9 cellular contexts compared by ENCODE assay signal in genomic region chr1:16324456-16324890, GRCh38. TPM values are rescaled to one million over a fixed set of nuclear protein-coding genes. Genes with fewer than 3 reads are reported as not detected.
DNase-seq lines count a peak whose midpoint lies in the region; ATAC-seq and TF ChIP-seq lines count a peak whose summit lies in the region.
"Had no signal": no experiment of that assay in that cellular context is flagged by ENCODE, and none has a peak within 500 bp of the region (broad histone marks: within the 10 kb centered on the region; RNA-seq: fewer than 3 reads in every experiment).

No MANE protein-coding gene starts in this region.

- H3K27me3 ChIP-seq in IMR-90 (ENCODE audit: control insufficient read depth, insufficient read depth, low read length) (no peaks in the 10 kb centered on the region), lower lobe of right lung (ENCODE audit: low read depth) (no peaks in the 10 kb centered on the region), BE2C (no peaks in the 10 kb centered on the region)

- H3K9me3 ChIP-seq in IMR-90 (ENCODE audit: control insufficient read depth, insufficient read depth, low read length) (no peaks in the 10 kb centered on the region), lower lobe of right lung (no peaks in the 10 kb centered on the region), BE2C (no peaks in the 10 kb centered on the region)

- H3K9me1 ChIP-seq in IMR-90 (ENCODE audit: insufficient read depth, low read length): peaks cover 14% of the 10 kb centered on the region; the same call in 1 of the 2 replicates

- peak; percentile 93 for ATAC-seq in IMR-90 (ENCODE audit: low read depth)
- ATAC-seq in lower lobe of right lung: peak; percentile 78 to 88
- ATAC-seq in GM19463 (IDR thresholded peaks at IDR 0.05; ENCODE audit: unreplicated experiment): no peak
- ATAC-seq in HG02642 (IDR thresholded peaks at IDR 0.05; ENCODE audit: poor library complexity, unreplicated experiment): no peak

- H3K18ac ChIP-seq in IMR-90 (ENCODE audit: low read depth, low read length): no peak overlapping the region

- no peak overlapping the region for H2AK5ac ChIP-seq in IMR-90 (ENCODE audit: low read depth, low read length)

- H2AFZ ChIP-seq in IMR-90 (replicated peaks; ENCODE audit: low read length, poor library complexity): no peak overlapping the region

- TF ChIP-seq RAD21 in IMR-90 (IDR thresholded peaks at IDR 0.05; ENCODE audit: low read length): no peak

- no peak overlapping the region for H4K8ac ChIP-seq in IMR-90 (ENCODE audit: low read depth in 2 of 2, low read length in 2 of 2)

- DNase-seq in AG09309 (ENCODE audit: low read depth): peak; percentile 41
- peak; percentile 87 for DNase-seq in IMR-90
- peak; percentile 77 to 79 for DNase-seq in cardiac fibroblast (ENCODE audit: low read depth in 2 of 2)
- DNase-seq in lower lobe of right lung: no peak
- DNase-seq in BE2C: no peak
- DNase-seq in posterior vena cava (ENCODE audit: low spot score): no peak
- DNase-seq: H7 had no signal

- no peak overlapping the region for H3K4me2 ChIP-seq in IMR-90 (ENCODE audit: low read depth, low read length)

- H4K5ac ChIP-seq in IMR-90 (ENCODE audit: low read depth, low read length): no peak overlapping the region

- H3K23ac ChIP-seq in IMR-90 (ENCODE audit: low read depth, low read length): no peak overlapping the region

- no peak overlapping the region for H4K91ac ChIP-seq in IMR-90 (ENCODE audit: insufficient read depth, low read depth, low read length)

- no peak overlapping the region for H2AK9ac ChIP-seq in IMR-90 (replicated peaks; ENCODE audit: low read depth, low read length, poor library complexity)

- dilution Hi-C loops in IMR-90 (cut with HindIII; ENCODE audit: low sequenced_read_pairs, unreplicated experiment): no loop called here

- H3K56ac ChIP-seq in IMR-90 (ENCODE audit: extremely low read depth, insufficient read depth, low read length): no peak overlapping the region

- H3K9ac ChIP-seq in IMR-90 (ENCODE audit: low read depth, low read length): no peak overlapping the region

- in situ Hi-C loops in IMR-90 (cut with MboI; ENCODE audit: low sequenced_read_pairs): no loop called here

- H3K79me1 ChIP-seq in IMR-90 (ENCODE audit: low read depth in 1 of 2, low read length in 2 of 2): peaks cover 23 to 70% of the 10 kb centered on the region in 2 experiments; a peak in 3 of 4 replicates

- no peak overlapping the region for H2BK15ac ChIP-seq in IMR-90 (ENCODE audit: low read depth, low read length)

- H3K27ac ChIP-seq in IMR-90 (ENCODE audit: insufficient read depth, low read length) (no peak overlapping the region), lower lobe of right lung (no peak overlapping the region)

- peaks cover 4% of the 10 kb centered on the region for H3K4me1 ChIP-seq in IMR-90 (ENCODE audit: control insufficient read depth, insufficient read depth, low read length)
- H3K4me1 ChIP-seq in lower lobe of right lung: peaks cover 17% of the 10 kb centered on the region
- no peaks in the 10 kb centered on the region for H3K4me1 ChIP-seq in BE2C

- no peak overlapping the region for H2BK20ac ChIP-seq in IMR-90 (ENCODE audit: low read depth, low read length)

- no peak for TF ChIP-seq POLR2A in IMR-90 (IDR thresholded peaks at IDR 0.05; ENCODE audit: low read depth, low read length)

- H4K20me1 ChIP-seq in IMR-90 (ENCODE audit: insufficient read depth, low read length): peaks cover 62% of the 10 kb centered on the region

- H3K36me3 ChIP-seq in IMR-90 (ENCODE audit: control insufficient read depth, insufficient read depth, low read length) (no peaks in the 10 kb centered on the region), lower lobe of right lung (peaks cover 5% of the 10 kb centered on the region), BE2C (no peaks in the 10 kb centered on the region)

- H3K4me3 ChIP-seq in AG09309 (ENCODE audit: control insufficient read depth, low read depth, low read length) (no peak overlapping the region), IMR-90 (ENCODE audit: insufficient read depth, low read depth, low read length) (no peak overlapping the region), cardiac fibroblast (replicated peaks in 1 of 2; ENCODE audit: low read depth in 2 of 2, low read length in 2 of 2) (no peak overlapping the region), lower lobe of right lung (no peak overlapping the region), BE2C (ENCODE audit: low read depth, low read length) (no peak overlapping the region)

- H3K4ac ChIP-seq in IMR-90 (ENCODE audit: low read depth, low read length): no peak overlapping the region

- CTCF ChIA-PET in IMR-90 (lab: Yijun Ruan, JAX): interaction anchor here (1.0 kb wide), 1 partner anchor 39 kb away, joined by 8 read pairs; no protein-coding TSS in a partner anchor

- no peak overlapping the region for H3K14ac ChIP-seq in IMR-90 (replicated peaks; ENCODE audit: low read depth, low read length)

- H2BK5ac ChIP-seq in IMR-90 (ENCODE audit: low read depth, low read length, poor library complexity, severe bottlenecking): no peak overlapping the region

- POLR2A ChIA-PET in IMR-90 (lab: Charles Lee; ENCODE audit: unreplicated experiment): no interaction called here

- H2BK120ac ChIP-seq in IMR-90 (ENCODE audit: low read depth, low read length): no peak overlapping the region

- no peak for TF ChIP-seq CTCF in AG09309 (IDR thresholded peaks at IDR 0.05; ENCODE audit: control insufficient read depth, insufficient read depth, low read depth, low read length, missing control alignments)
- no peak for TF ChIP-seq CTCF in IMR-90 (conservative IDR thresholded peaks at IDR 0.05; ENCODE audit: low read depth, low read length)
- no peak for TF ChIP-seq CTCF in cardiac fibroblast (IDR thresholded peaks at IDR 0.05; ENCODE audit: low read depth, low read length)
- TF ChIP-seq CTCF in lower lobe of right lung (IDR thresholded peaks at IDR 0.05): no peak
- no peak for TF ChIP-seq CTCF in BE2C (IDR thresholded peaks at IDR 0.05; ENCODE audit: low read depth, low read length)

- WGBS in IMR-90 (ENCODE audit: extremely low coverage in 2 of 2, insufficient read length in 1 of 2), 2 experiments: 89% methylated on average over 3 of the region's 6 CpGs; no CpG with 5 or more reads in 1 of the 2 experiments

- BruUV-seq in IMR-90 (replicated peaks; lab: Mats Ljungman, UMichigan): no TSS peak

- intact Hi-C loops in IMR-90 (cut with micrococcal nuclease): no loop called here
- intact Hi-C loops in lower lobe of right lung (cut with DNase I): no loop called here
- intact Hi-C loops in posterior vena cava (cut with DNase I): no loop called here

TF ChIP-seq in IMR-90, 13 proteins besides CTCF, POLR2A, EP300 and RAD21:
- TF ChIP-seq CEBPB (IDR thresholded peaks at IDR 0.05; ENCODE audit: low read depth, low read length): no peak
- no peak for TF ChIP-seq SMC3 (IDR thresholded peaks at IDR 0.05; ENCODE audit: low read depth, low read length)
- 0 out of 2 replicates have a peak, but pooled peaks have one; percentile 10 for TF ChIP-seq MAFK (IDR thresholded peaks at IDR 0.05; ENCODE audit: low read depth, low read length)
- peak; percentile 72; the same call in 1 of the 2 replicates for TF ChIP-seq FOS (IDR thresholded peaks at IDR 0.05; ENCODE audit: low read depth, low read length)
- no peak for TF ChIP-seq MAZ (IDR thresholded peaks at IDR 0.05; ENCODE audit: borderline replicate concordance, low read depth, low read length)

RNA-seq across cellular contexts. Expression of gene FBXO42, which starts 27.8 kb away (rescaled TPM):
- total RNA-seq in IMR-90 (2012; rRNA removed) (11.4 and 12.0 TPM in 2 replicates), lower lobe of right lung (21.5 TPM), posterior vena cava (10 to 100 TPM; 17.8 to 20.8 TPM)
- polyA plus RNA-seq in IMR-90 (2012; rRNA removed): 18.8 and 19.6 TPM in 2 replicates
- polyA plus RNA-seq in IMR-90 (2012; cell fraction: cytosol; rRNA removed): 14.5 and 15.0 TPM in 2 replicates
- 24.6 and 26.4 TPM in 2 replicates for polyA plus RNA-seq in IMR-90 (2012; cell fraction: nucleus; rRNA removed; ENCODE audit: low replicate concordance)
- polyA plus RNA-seq in BE2C (2012; ENCODE audit: insufficient read depth, insufficient read length, low read depth): 11.8 TPM

RNA-seq across cellular contexts. Expression of gene SZRD1, which starts 42.6 kb away (rescaled TPM):
- total RNA-seq in IMR-90 (2012; rRNA removed): 104 and 119 TPM in 2 replicates
- 140 and 149 TPM in 2 replicates for polyA plus RNA-seq in IMR-90 (2012; rRNA removed)
- polyA plus RNA-seq in IMR-90 (2012; cell fraction: cytosol; rRNA removed): 98.0 and 110 TPM in 2 replicates
- 71.0 and 75.7 TPM in 2 replicates for polyA plus RNA-seq in IMR-90 (2012; cell fraction: nucleus; rRNA removed; ENCODE audit: low replicate concordance)
- total RNA-seq in lower lobe of right lung: 111 TPM
- 174 TPM for polyA plus RNA-seq in BE2C (2012; ENCODE audit: insufficient read depth, insufficient read length, low read depth)
- 100 to 1,000 TPM; 115 to 167 TPM for total RNA-seq in posterior vena cava

Comparison
In these comparisons a context has a peak if more than half of its experiments do, and no peak if none do; other contexts are left out.
1. DNase-seq: peak in AG09309 (single experiment), IMR-90 (single experiment) and cardiac fibroblast (2 of 2); none in lower lobe of right lung (single experiment), BE2C (single experiment) and posterior vena cava (single experiment).
2. ATAC-seq: peak in IMR-90 (single experiment) and lower lobe of right lung (2 of 2); none in GM19463 (single experiment) and HG02642 (single experiment).